In the genomic region with DNA sequence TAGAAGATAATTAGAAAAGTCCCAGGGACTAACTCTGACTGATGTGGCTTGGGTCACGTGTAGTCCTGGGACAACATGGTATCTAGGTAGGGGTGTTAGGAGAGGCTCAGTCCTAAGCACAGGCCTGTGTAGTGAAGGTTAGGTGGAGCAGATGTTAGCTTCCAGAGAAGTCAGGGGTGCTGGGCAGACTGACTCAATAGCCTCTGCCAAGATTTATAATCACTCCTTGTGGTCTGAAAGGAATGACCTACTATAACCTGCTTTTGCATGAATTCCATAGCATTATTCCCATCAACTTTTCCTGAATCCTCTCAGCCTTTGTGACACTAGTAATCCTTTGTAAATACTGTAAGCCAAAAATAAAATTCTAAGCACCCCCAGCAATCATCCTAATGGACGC, we compare ENCODE assay signal across 21 cellular contexts.
"Had no signal": no experiment of that assay in that cellular context is flagged by ENCODE, and none has a peak within 500 bp of the region (broad histone marks: within the 10 kb centered on the region; RNA-seq: fewer than 3 reads in every experiment).

No MANE protein-coding gene starts in this region.

- H2AFZ ChIP-seq: hepatocyte had no signal

- H3K36me3 Mint-ChIP-seq: activated naive CD8-positive, alpha-beta T cell treated with anti-CD3 and anti-CD28 coated beads for 36 hours; memory B cell; natural killer cell had no signal

- H3K4me1 Mint-ChIP-seq: memory B cell, natural killer cell had no signal

- H3K4me2 ChIP-seq: hepatocyte had no signal

- H3K9me3 Mint-ChIP-seq: activated CD4-positive, alpha-beta T cell treated with anti-CD3 and anti-CD28 coated beads, Interleukin-2, amount 10 ng/mL, durations not matched to agents 7 days and 5 days; activated T-cell treated with anti-CD3 and anti-CD28 coated beads, Interleukin-2, amount 50 U/mL, for 72 hours; memory B cell; natural killer cell; T-helper 2 cell treated with Interferon-gamma antibody and Interleukin-4, amounts not matched to agents 5 μg/mL and 100 μg/mL, for 36 hours had no signal

- H3K36me3 ChIP-seq: cardiac muscle cell, neutrophil, spleen, thoracic aorta had no signal

- H3K27me3 ChIP-seq: cardiac muscle cell, dorsolateral prefrontal cortex, hepatocyte, neutrophil, spleen had no signal

- H3K27ac Mint-ChIP-seq: activated CD4-positive, alpha-beta T cell treated with anti-CD3 and anti-CD28 coated beads, Interleukin-2, amount 10 ng/mL, durations not matched to agents 7 days and 5 days; activated naive CD8-positive, alpha-beta T cell treated with anti-CD3 and anti-CD28 coated beads for 36 hours; endodermal cell; memory B cell; natural killer cell; progenitor cell of endocrine pancreas; T-helper 2 cell treated with Interferon-gamma antibody and Interleukin-4, amounts not matched to agents 5 μg/mL and 100 μg/mL, for 36 hours had no signal

- H3K4me1 ChIP-seq: spleen had no signal

- ATAC-seq: activated T-cell treated with anti-CD3 and anti-CD28 coated beads, Interleukin-2, amount 50 U/mL, for 72 hours; left ventricle myocardium superior; natural killer cell; sciatic nerve had no signal

- H3K4me3 ChIP-seq: cardiac muscle cell, dorsolateral prefrontal cortex, hepatocyte, spleen, thoracic aorta had no signal

- H3K27ac ChIP-seq: cardiac muscle cell, dorsolateral prefrontal cortex, hepatocyte, neutrophil, spleen, thoracic aorta had no signal

- DNase-seq: activated CD4-positive, alpha-beta T cell treated with anti-CD3 and anti-CD28 coated beads, Interleukin-2, amount 10 ng/mL, durations not matched to agents 7 days and 5 days; activated CD8-positive, alpha-beta memory T cell treated with anti-CD3 and anti-CD28 coated beads, Interleukin-2, amount 50 U/mL, for 48 hours; activated gamma-delta T cell treated with Interleukin-2 at 50 U/mL for 16 hours; activated naive CD8-positive, alpha-beta T cell treated with anti-CD3 and anti-CD28 coated beads for 36 hours; activated T-cell treated with anti-CD3 and anti-CD28 coated beads, Interleukin-2, amount 50 U/mL, for 72 hours; aorta; dorsolateral prefrontal cortex; endodermal cell; kidney glomerular epithelial cell; left ventricle myocardium superior; natural killer cell; spleen; SW 1271 had no signal

- H3K9me3 ChIP-seq: neutrophil, thoracic aorta had no signal

- H3K4me3 Mint-ChIP-seq: activated CD4-positive, alpha-beta T cell treated with anti-CD3 and anti-CD28 coated beads, Interleukin-2, amount 10 ng/mL, durations not matched to agents 7 days and 5 days; activated naive CD8-positive, alpha-beta T cell treated with anti-CD3 and anti-CD28 coated beads for 36 hours; activated T-cell treated with anti-CD3 and anti-CD28 coated beads, Interleukin-2, amount 50 U/mL, for 72 hours; endodermal cell; memory B cell; natural killer cell; T-helper 2 cell treated with Interferon-gamma antibody and Interleukin-4, amounts not matched to agents 5 μg/mL and 100 μg/mL, for 36 hours had no signal

- H3K79me2 ChIP-seq: hepatocyte had no signal
